Comparison of ENCODE assay signal across 11 cellular contexts in the genomic region with DNA sequence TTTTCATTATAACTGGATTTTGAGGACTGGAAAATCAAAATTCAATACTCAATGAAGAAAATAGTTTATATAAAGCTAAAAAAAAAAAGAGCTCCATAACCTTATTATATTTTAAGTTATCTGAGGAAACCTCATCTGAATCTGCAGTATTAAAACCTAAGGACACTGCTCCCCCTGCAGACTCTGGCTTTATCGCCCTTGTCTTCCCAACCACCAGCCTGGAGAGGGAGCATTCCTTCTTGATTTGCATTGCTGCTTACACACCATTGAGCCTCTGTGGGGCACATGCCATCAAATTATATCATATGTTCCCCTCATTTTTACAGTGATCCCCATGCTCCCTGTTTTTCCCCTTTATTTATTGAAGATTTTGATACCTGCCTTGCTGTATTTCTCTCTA.
A peak's percentile ranks its signal among the peaks of the same experiment; 100 is the strongest.
DNase-seq lines count a peak whose midpoint lies in the region; ATAC-seq and TF ChIP-seq lines count a peak whose summit lies in the region.
"Had no signal": no experiment of that assay in that cellular context is flagged by ENCODE, and none has a peak within 500 bp of the region (broad histone marks: within the 10 kb centered on the region; RNA-seq: fewer than 3 reads in every experiment).

No MANE protein-coding gene starts in this region.

- H3K4me1 Mint-ChIP-seq in WTC11 = no peaks in the 10 kb centered on the region; the same call in 1 of the 2 replicates
- H3K4me1 Mint-ChIP-seq: memory B cell had no signal

- H3K9me3 Mint-ChIP-seq in WTC11 = peaks cover 36% of the 10 kb centered on the region

- ATAC-seq in WTC11 = peak; percentile 95
- peak; percentile 32 for ATAC-seq in left lobe of liver
- no peak for ATAC-seq in GM21825 (IDR thresholded peaks at IDR 0.05; ENCODE audit: unreplicated experiment)
- ATAC-seq in HG03378 (IDR thresholded peaks at IDR 0.05; ENCODE audit: unreplicated experiment) = no peak
- no peak for ATAC-seq in HG03039 (IDR thresholded peaks at IDR 0.05; ENCODE audit: unreplicated experiment)

- POLR2A ChIA-PET in WTC11 (lab: Charles Lee) = no interaction called here

- CTCF ChIA-PET in WTC11 (lab: Charles Lee) = interaction anchor here (1.0 to 1.3 kb wide), 2 partner anchors 168 to 180 kb away, joined by 4 read pairs; no protein-coding TSS in a partner anchor

- DNase-seq in ELF-1 (ENCODE audit: low read depth, low spot score) (peak; percentile 9), Kasumi-1 (lab: John Stamatoyannopoulos, UW) (peak; percentile 45 to 51), WTC11 (ENCODE audit: low spot score) (peak; percentile 42), left lobe of liver (ENCODE audit: low spot score) (no peak), T-helper 1 cell (no peak)
- DNase-seq: activated CD8-positive, alpha-beta memory T cell treated with anti-CD3 and anti-CD28 coated beads for 24 hours had no signal

- no peaks in the 10 kb centered on the region; the same call in 1 of the 2 replicates for H3K27me3 Mint-ChIP-seq in WTC11 (ENCODE audit: low read depth)
- H3K27me3 Mint-ChIP-seq: dendritic cell treated with granulocyte-macrophage colony-stimulating factor and Interleukin-4, amounts not matched to agents 40 ng/mL and 50 ng/mL, for 4 days; memory B cell had no signal

- peaks cover 32% of the 10 kb centered on the region for H3K36me3 Mint-ChIP-seq in WTC11
- H3K36me3 Mint-ChIP-seq: memory B cell had no signal

- no peak overlapping the region for H3K4me3 Mint-ChIP-seq in WTC11
- H3K4me3 Mint-ChIP-seq: dendritic cell treated with granulocyte-macrophage colony-stimulating factor and Interleukin-4, amounts not matched to agents 40 ng/mL and 50 ng/mL, for 4 days; memory B cell had no signal

- no peak overlapping the region for H3K27ac Mint-ChIP-seq in WTC11
- H3K27ac Mint-ChIP-seq: dendritic cell treated with granulocyte-macrophage colony-stimulating factor and Interleukin-4, amounts not matched to agents 40 ng/mL and 50 ng/mL, for 4 days; memory B cell had no signal

- TF ChIP-seq CTCF in WTC11 (IDR thresholded peaks at IDR 0.05) = no peak

TF ChIP-seq in WTC11, 78 proteins besides CTCF, POLR2A, EP300 and RAD21 (continues in another document):
- no peak for TF ChIP-seq RELA (CRISPR knock-in tag; IDR thresholded peaks at IDR 0.05; ENCODE audit: borderline replicate concordance)
- no peak for TF ChIP-seq GABPB1 (CRISPR knock-in tag; IDR thresholded peaks at IDR 0.05)
- TF ChIP-seq ZNF317 (CRISPR knock-in tag; IDR thresholded peaks at IDR 0.05; ENCODE audit: borderline replicate concordance, low read depth) = no peak
- TF ChIP-seq, protein P1, sequence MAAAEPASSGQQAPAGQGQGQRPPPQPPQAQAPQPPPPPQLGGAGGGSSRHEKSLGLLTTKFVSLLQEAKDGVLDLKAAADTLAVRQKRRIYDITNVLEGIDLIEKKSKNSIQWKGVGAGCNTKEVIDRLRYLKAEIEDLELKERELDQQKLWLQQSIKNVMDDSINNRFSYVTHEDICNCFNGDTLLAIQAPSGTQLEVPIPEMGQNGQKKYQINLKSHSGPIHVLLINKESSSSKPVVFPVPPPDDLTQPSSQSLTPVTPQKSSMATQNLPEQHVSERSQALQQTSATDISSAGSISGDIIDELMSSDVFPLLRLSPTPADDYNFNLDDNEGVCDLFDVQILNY (CRISPR knock-in tag; IDR thresholded peaks at IDR 0.05) = no peak
- TF ChIP-seq, protein P2, sequence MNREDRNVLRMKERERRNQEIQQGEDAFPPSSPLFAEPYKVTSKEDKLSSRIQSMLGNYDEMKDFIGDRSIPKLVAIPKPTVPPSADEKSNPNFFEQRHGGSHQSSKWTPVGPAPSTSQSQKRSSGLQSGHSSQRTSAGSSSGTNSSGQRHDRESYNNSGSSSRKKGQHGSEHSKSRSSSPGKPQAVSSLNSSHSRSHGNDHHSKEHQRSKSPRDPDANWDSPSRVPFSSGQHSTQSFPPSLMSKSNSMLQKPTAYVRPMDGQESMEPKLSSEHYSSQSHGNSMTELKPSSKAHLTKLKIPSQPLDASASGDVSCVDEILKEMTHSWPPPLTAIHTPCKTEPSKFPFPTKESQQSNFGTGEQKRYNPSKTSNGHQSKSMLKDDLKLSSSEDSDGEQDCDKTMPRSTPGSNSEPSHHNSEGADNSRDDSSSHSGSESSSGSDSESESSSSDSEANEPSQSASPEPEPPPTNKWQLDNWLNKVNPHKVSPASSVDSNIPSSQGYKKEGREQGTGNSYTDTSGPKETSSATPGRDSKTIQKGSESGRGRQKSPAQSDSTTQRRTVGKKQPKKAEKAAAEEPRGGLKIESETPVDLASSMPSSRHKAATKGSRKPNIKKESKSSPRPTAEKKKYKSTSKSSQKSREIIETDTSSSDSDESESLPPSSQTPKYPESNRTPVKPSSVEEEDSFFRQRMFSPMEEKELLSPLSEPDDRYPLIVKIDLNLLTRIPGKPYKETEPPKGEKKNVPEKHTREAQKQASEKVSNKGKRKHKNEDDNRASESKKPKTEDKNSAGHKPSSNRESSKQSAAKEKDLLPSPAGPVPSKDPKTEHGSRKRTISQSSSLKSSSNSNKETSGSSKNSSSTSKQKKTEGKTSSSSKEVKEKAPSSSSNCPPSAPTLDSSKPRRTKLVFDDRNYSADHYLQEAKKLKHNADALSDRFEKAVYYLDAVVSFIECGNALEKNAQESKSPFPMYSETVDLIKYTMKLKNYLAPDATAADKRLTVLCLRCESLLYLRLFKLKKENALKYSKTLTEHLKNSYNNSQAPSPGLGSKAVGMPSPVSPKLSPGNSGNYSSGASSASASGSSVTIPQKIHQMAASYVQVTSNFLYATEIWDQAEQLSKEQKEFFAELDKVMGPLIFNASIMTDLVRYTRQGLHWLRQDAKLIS (CRISPR knock-in tag; IDR thresholded peaks at IDR 0.05; ENCODE audit: borderline replicate concordance) = no peak
- TF ChIP-seq ZNF232 (CRISPR knock-in tag; IDR thresholded peaks at IDR 0.05) = no peak
- TF ChIP-seq, protein P3, sequence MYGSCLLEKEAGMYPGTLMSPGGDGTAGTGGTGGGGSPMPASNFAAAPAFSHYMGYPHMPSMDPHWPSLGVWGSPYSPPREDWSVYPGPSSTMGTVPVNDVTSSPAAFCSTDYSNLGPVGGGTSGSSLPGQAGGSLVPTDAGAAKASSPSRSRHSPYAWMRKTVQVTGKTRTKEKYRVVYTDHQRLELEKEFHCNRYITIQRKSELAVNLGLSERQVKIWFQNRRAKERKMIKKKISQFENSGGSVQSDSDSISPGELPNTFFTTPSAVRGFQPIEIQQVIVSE (CRISPR knock-in tag; IDR thresholded peaks at IDR 0.05; ENCODE audit: borderline replicate concordance) = no peak
- no peak for TF ChIP-seq ZNF219 (CRISPR knock-in tag; IDR thresholded peaks at IDR 0.05; ENCODE audit: borderline replicate concordance)
- TF ChIP-seq NFYB (CRISPR knock-in tag; conservative IDR thresholded peaks at IDR 0.05; ENCODE audit: low read depth) = no peak
- TF ChIP-seq, protein P4, sequence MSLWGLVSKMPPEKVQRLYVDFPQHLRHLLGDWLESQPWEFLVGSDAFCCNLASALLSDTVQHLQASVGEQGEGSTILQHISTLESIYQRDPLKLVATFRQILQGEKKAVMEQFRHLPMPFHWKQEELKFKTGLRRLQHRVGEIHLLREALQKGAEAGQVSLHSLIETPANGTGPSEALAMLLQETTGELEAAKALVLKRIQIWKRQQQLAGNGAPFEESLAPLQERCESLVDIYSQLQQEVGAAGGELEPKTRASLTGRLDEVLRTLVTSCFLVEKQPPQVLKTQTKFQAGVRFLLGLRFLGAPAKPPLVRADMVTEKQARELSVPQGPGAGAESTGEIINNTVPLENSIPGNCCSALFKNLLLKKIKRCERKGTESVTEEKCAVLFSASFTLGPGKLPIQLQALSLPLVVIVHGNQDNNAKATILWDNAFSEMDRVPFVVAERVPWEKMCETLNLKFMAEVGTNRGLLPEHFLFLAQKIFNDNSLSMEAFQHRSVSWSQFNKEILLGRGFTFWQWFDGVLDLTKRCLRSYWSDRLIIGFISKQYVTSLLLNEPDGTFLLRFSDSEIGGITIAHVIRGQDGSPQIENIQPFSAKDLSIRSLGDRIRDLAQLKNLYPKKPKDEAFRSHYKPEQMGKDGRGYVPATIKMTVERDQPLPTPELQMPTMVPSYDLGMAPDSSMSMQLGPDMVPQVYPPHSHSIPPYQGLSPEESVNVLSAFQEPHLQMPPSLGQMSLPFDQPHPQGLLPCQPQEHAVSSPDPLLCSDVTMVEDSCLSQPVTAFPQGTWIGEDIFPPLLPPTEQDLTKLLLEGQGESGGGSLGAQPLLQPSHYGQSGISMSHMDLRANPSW (CRISPR knock-in tag; conservative IDR thresholded peaks at IDR 0.05; ENCODE audit: low read depth) = no peak
- no peak for TF ChIP-seq ESRRA (CRISPR knock-in tag; IDR thresholded peaks at IDR 0.05; ENCODE audit: borderline replicate concordance)
- no peak for TF ChIP-seq SOX15 (CRISPR knock-in tag; IDR thresholded peaks at IDR 0.05)
- TF ChIP-seq GTF2I (CRISPR knock-in tag; conservative IDR thresholded peaks at IDR 0.05) = no peak
- TF ChIP-seq EMX1 (CRISPR knock-in tag; IDR thresholded peaks at IDR 0.05) = no peak
- TF ChIP-seq, protein P5, sequence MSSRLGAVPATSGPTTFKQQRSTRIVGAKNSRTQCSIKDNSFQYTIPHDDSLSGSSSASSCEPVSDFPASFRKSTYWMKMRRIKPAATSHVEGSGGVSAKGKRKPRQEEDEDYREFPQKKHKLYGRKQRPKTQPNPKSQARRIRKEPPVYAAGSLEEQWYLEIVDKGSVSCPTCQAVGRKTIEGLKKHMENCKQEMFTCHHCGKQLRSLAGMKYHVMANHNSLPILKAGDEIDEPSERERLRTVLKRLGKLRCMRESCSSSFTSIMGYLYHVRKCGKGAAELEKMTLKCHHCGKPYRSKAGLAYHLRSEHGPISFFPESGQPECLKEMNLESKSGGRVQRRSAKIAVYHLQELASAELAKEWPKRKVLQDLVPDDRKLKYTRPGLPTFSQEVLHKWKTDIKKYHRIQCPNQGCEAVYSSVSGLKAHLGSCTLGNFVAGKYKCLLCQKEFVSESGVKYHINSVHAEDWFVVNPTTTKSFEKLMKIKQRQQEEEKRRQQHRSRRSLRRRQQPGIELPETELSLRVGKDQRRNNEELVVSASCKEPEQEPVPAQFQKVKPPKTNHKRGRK (CRISPR knock-in tag; IDR thresholded peaks at IDR 0.05; ENCODE audit: borderline replicate concordance) = no peak
- no peak for TF ChIP-seq HMGA2 (CRISPR knock-in tag; IDR thresholded peaks at IDR 0.05)
- TF ChIP-seq, protein P6, sequence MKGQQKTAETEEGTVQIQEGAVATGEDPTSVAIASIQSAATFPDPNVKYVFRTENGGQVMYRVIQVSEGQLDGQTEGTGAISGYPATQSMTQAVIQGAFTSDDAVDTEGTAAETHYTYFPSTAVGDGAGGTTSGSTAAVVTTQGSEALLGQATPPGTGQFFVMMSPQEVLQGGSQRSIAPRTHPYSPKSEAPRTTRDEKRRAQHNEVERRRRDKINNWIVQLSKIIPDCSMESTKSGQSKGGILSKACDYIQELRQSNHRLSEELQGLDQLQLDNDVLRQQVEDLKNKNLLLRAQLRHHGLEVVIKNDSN (CRISPR knock-in tag; IDR thresholded peaks at IDR 0.05) = no peak
- no peak for TF ChIP-seq NR1H2 (CRISPR knock-in tag; IDR thresholded peaks at IDR 0.05)

Comparison
In these comparisons a context has a peak if more than half of its experiments do, and no peak if none do; other contexts are left out.
1. DNase-seq: peak in ELF-1 (single experiment), Kasumi-1 (2 of 2) and WTC11 (single experiment); none in left lobe of liver (single experiment) and T-helper 1 cell (0 of 5).
2. ATAC-seq: peak in WTC11 (single experiment) and left lobe of liver (single experiment); none in GM21825 (single experiment), HG03378 (single experiment) and HG03039 (single experiment).